ENCODE assay signal across 8 cellular contexts in genomic region chr18:22933206-22933957, GRCh38. TPM values are rescaled to one million over a fixed set of nuclear protein-coding genes. Genes with fewer than 3 reads are reported as not detected.
DNase-seq lines count a peak whose midpoint lies in the region; ATAC-seq and TF ChIP-seq lines count a peak whose summit lies in the region.

TSS of gene RBBP8 (plus strand) at chr18:22933328. CDS start at chr18:22936852, 3,524 bp downstream.

- peaks cover 63% of the 10 kb centered on the region for H3K79me2 ChIP-seq in DOHH2 (ENCODE audit: control insufficient read depth, low read length)
- peaks cover 50% of the 10 kb centered on the region for H3K79me2 ChIP-seq in Karpas-422 (ENCODE audit: low read length)

- H3K4me1 Mint-ChIP-seq in activated T-helper 2 cell treated with anti-CD3 and anti-CD28 coated beads, Interferon-gamma antibody, Interleukin-2, Interleukin-4, amounts not matched to agents 10 μg/mL and 5 μg/mL and 100 μg/mL, durations not matched to agents 14 hours and 24 hours and 36 hours (ENCODE audit: low read depth) = peaks cover 39% of the 10 kb centered on the region
- H3K4me1 Mint-ChIP-seq in natural killer cell = peaks cover 14 to 15% of the 10 kb centered on the region in 2 donors

- intact Hi-C loops in activated T-helper 2 cell treated with anti-CD3 and anti-CD28 coated beads, Interferon-gamma antibody, Interleukin-2, Interleukin-4, amounts not matched to agents 10 μg/mL and 5 μg/mL and 100 μg/mL, durations not matched to agents 14 hours and 24 hours and 36 hours (cut with micrococcal nuclease) = loop anchor here (1.0 to 10.0 kb wide), 7 partner anchors 136 to 653 kb away; partner anchors contain the start of genes CABLES1, NPC1, RIOK3 and RMC1
- intact Hi-C loops in natural killer cell (cut with micrococcal nuclease) = loop anchor here (1.0 to 10.0 kb wide), 6 partner anchors 138 to 1329 kb away; partner anchors contain the start of genes ESCO1 and NPC1

- no peaks in the 10 kb centered on the region for H3K27me3 Mint-ChIP-seq in activated T-helper 2 cell treated with anti-CD3 and anti-CD28 coated beads, Interferon-gamma antibody, Interleukin-2, Interleukin-4, amounts not matched to agents 10 μg/mL and 5 μg/mL and 100 μg/mL, durations not matched to agents 14 hours and 24 hours and 36 hours (ENCODE audit: low read depth)
- no peaks in the 10 kb centered on the region for H3K27me3 Mint-ChIP-seq in natural killer cell (ENCODE audit: low read depth in 2 of 2)

- ATAC-seq in GM21825 (IDR thresholded peaks at IDR 0.05; ENCODE audit: unreplicated experiment) = peak; percentile 77
- ATAC-seq in RWPE2 (ENCODE audit: low read depth) = peak; percentile 80
- ATAC-seq in natural killer cell = peak; percentile 83 to 91 (median 85)

- H3K4me2 ChIP-seq in DOHH2 (ENCODE audit: low read length) (peak within 1 kb of the TSS; percentile 84), Karpas-422 (ENCODE audit: low read depth, low read length, poor library complexity, severe bottlenecking) (peak within 1 kb of the TSS; percentile 91)

- peaks cover 40% of the 10 kb centered on the region for H3K36me3 ChIP-seq in DOHH2 (ENCODE audit: control insufficient read depth, low read length)
- peaks cover 22% of the 10 kb centered on the region for H3K36me3 ChIP-seq in Karpas-422 (ENCODE audit: insufficient read depth, low read length)
- peaks cover 54% of the 10 kb centered on the region for H3K36me3 ChIP-seq in RWPE2 (ENCODE audit: low read depth)

- no peaks in the 10 kb centered on the region for H3K27me3 ChIP-seq in DOHH2 (ENCODE audit: control insufficient read depth, low read length)
- H3K27me3 ChIP-seq in Karpas-422 (ENCODE audit: low read length) = no peaks in the 10 kb centered on the region
- no peaks in the 10 kb centered on the region for H3K27me3 ChIP-seq in RWPE2 (ENCODE audit: insufficient read depth, poor library complexity, severe bottlenecking)

- H3K9ac ChIP-seq in Karpas-422 (ENCODE audit: low read length) = peak within 1 kb of the TSS; percentile 84

- peak within 1 kb of the TSS; percentile 97 for H3K4me3 Mint-ChIP-seq in activated T-helper 2 cell treated with anti-CD3 and anti-CD28 coated beads, Interferon-gamma antibody, Interleukin-2, Interleukin-4, amounts not matched to agents 10 μg/mL and 5 μg/mL and 100 μg/mL, durations not matched to agents 14 hours and 24 hours and 36 hours (ENCODE audit: low read depth)
- peak within 1 kb of the TSS; percentile 96 for H3K4me3 Mint-ChIP-seq in natural killer cell

- H4K20me1 ChIP-seq in DOHH2 (ENCODE audit: control insufficient read depth, insufficient read depth, low read depth, low read length) (peaks cover 3% of the 10 kb centered on the region; the same call in 1 of the 2 replicates), Karpas-422 (ENCODE audit: insufficient read depth, low read depth, low read length) (no peaks in the 10 kb centered on the region)

- H3K9me2 ChIP-seq in DOHH2 (replicated peaks; ENCODE audit: control insufficient read depth, low read length) (no peaks in the 10 kb centered on the region), Karpas-422 (replicated peaks; ENCODE audit: insufficient read depth, low read length) (no peaks in the 10 kb centered on the region)

- H3K9me3 ChIP-seq in DOHH2 (ENCODE audit: control insufficient read depth, insufficient read depth, low read length) = no peaks in the 10 kb centered on the region
- H3K9me3 ChIP-seq in Karpas-422 (ENCODE audit: low read length) = no peaks in the 10 kb centered on the region
- H3K9me3 ChIP-seq in RWPE2 (ENCODE audit: severe bottlenecking) = no peaks in the 10 kb centered on the region

- peak within 1 kb of the TSS; percentile 76 for H3K4me3 ChIP-seq in DOHH2 (ENCODE audit: low read length)
- H3K4me3 ChIP-seq in Karpas-422 (ENCODE audit: low read length) = peak within 1 kb of the TSS; percentile 99
- H3K4me3 ChIP-seq in RWPE2 (ENCODE audit: severe bottlenecking) = peak within 1 kb of the TSS; percentile 48
- peak within 1 kb of the TSS; percentile 96 for H3K4me3 ChIP-seq in fibroblast of mammary gland (ENCODE audit: control insufficient read depth, low read depth, low read length)

- H3K4me1 ChIP-seq in DOHH2 (ENCODE audit: control insufficient read depth, low read length) (peaks cover 30% of the 10 kb centered on the region), Karpas-422 (ENCODE audit: low read length) (peaks cover 34% of the 10 kb centered on the region), RWPE2 (ENCODE audit: insufficient read depth, poor library complexity, severe bottlenecking) (peaks cover 14% of the 10 kb centered on the region)

- H3K9me3 Mint-ChIP-seq in activated T-helper 2 cell treated with anti-CD3 and anti-CD28 coated beads, Interferon-gamma antibody, Interleukin-2, Interleukin-4, amounts not matched to agents 10 μg/mL and 5 μg/mL and 100 μg/mL, durations not matched to agents 14 hours and 24 hours and 36 hours = no peaks in the 10 kb centered on the region
- no peaks in the 10 kb centered on the region for H3K9me3 Mint-ChIP-seq in natural killer cell

- H2AFZ ChIP-seq in Karpas-422 (ENCODE audit: low read length) = peak within 1 kb of the TSS; percentile 93

- H3K27ac Mint-ChIP-seq in activated T-helper 2 cell treated with anti-CD3 and anti-CD28 coated beads, Interferon-gamma antibody, Interleukin-2, Interleukin-4, amounts not matched to agents 10 μg/mL and 5 μg/mL and 100 μg/mL, durations not matched to agents 14 hours and 24 hours and 36 hours = peak within 1 kb of the TSS; percentile 93
- H3K27ac Mint-ChIP-seq in natural killer cell = peak within 1 kb of the TSS; percentile 94 to 95

- TF ChIP-seq CTCF in DOHH2 (IDR thresholded peaks at IDR 0.05; ENCODE audit: low read depth, low read length, poor library complexity, severe bottlenecking) (no peak), RWPE2 (IDR thresholded peaks at IDR 0.05; ENCODE audit: poor library complexity, severe bottlenecking) (peak; percentile 10), fibroblast of mammary gland (conservative IDR thresholded peaks at IDR 0.05; ENCODE audit: control insufficient read depth, insufficient read depth, low read depth, low read length) (no peak), natural killer cell (IDR thresholded peaks at IDR 0.05) (no peak)

- 0 out of 2 replicates have a peak, but pooled peaks cover 3% of the 10 kb centered on the region for H3F3A ChIP-seq in DOHH2 (ENCODE audit: control insufficient read depth, insufficient read depth)

- H3K36me3 Mint-ChIP-seq in activated T-helper 2 cell treated with anti-CD3 and anti-CD28 coated beads, Interferon-gamma antibody, Interleukin-2, Interleukin-4, amounts not matched to agents 10 μg/mL and 5 μg/mL and 100 μg/mL, durations not matched to agents 14 hours and 24 hours and 36 hours (ENCODE audit: low read depth) = peaks cover 35% of the 10 kb centered on the region
- no peaks in the 10 kb centered on the region for H3K36me3 Mint-ChIP-seq in natural killer cell

- DNase-seq in Karpas-422 = peak; percentile 94
- peak; percentile 79 for DNase-seq in RWPE2 (ENCODE audit: low spot score)
- DNase-seq in activated T-helper 2 cell treated with anti-CD3 and anti-CD28 coated beads, Interferon-gamma antibody, Interleukin-2, Interleukin-4, amounts not matched to agents 10 μg/mL and 5 μg/mL and 100 μg/mL, durations not matched to agents 14 hours and 24 hours and 36 hours (ENCODE audit: low spot score) = peak; percentile 84
- DNase-seq in fibroblast of mammary gland (ENCODE audit: low read depth) = peak; percentile 67
- peak; percentile 85 for DNase-seq in natural killer cell
- DNase-seq in stimulated activated naive CD4-positive, alpha-beta T cell treated with Interleukin-2 at 50 U/mL for 16 hours (lab: John Stamatoyannopoulos, UW) = peak; percentile 73

- peak within 1 kb of the TSS; percentile 79 for H3K27ac ChIP-seq in DOHH2 (ENCODE audit: low read depth, low read length)
- H3K27ac ChIP-seq in Karpas-422 (ENCODE audit: low read length) = peak within 1 kb of the TSS; percentile 80
- peak within 1 kb of the TSS; percentile 75 for H3K27ac ChIP-seq in RWPE2 (ENCODE audit: poor library complexity, severe bottlenecking)

RNA-seq across cellular contexts. Expression of gene RBBP8, which starts in this region (rescaled TPM):
- 66.8 and 148 TPM in 2 replicates for total RNA-seq in Karpas-422 (2014; rRNA removed; shearing (Covaris generic); ENCODE audit: low replicate concordance)
- total RNA-seq in activated T-helper 2 cell treated with anti-CD3 and anti-CD28 coated beads, Interferon-gamma antibody, Interleukin-2, Interleukin-4, amounts not matched to agents 10 μg/mL and 5 μg/mL and 100 μg/mL, durations not matched to agents 14 hours and 24 hours and 36 hours = 92.8 and 94.5 TPM in 2 replicates
- 10 to 100 TPM; 11.6 to 18.7 (median 12.1) TPM for total RNA-seq in natural killer cell

Comparison
In these comparisons a context has a peak if more than half of its experiments do, and no peak if none do; other contexts are left out.
1. Peak in every context shown above with its lines: DNase-seq, ATAC-seq, H3K4me3 ChIP-seq and H3K27ac ChIP-seq.
2. H3K4me3 ChIP-seq: peak in every context shown above with its lines; median percentile 99 in Karpas-422; 96 in fibroblast of mammary gland; 76 in DOHH2; 48 in RWPE2.